Comparison of ENCODE assay signal across 20 cellular contexts in genomic region chrX:68920541-68920940, GRCh38.
"Had no signal": no experiment of that assay in that cellular context is flagged by ENCODE, and none has a peak within 500 bp of the region (broad histone marks: within the 10 kb centered on the region; RNA-seq: fewer than 3 reads in every experiment).

No MANE protein-coding gene starts in this region.

- H3K36me3 Mint-ChIP-seq: activated CD8-positive, alpha-beta memory T cell treated with anti-CD3 and anti-CD28 coated beads, Interleukin-2, amount 10 ng/mL, durations not matched to agents 7 days and 5 days; stimulated activated memory B cell treated with anti-CD40 and anti-IgM and Interleukin-4, amounts not matched to agents 10 μg/mL and 1 μg/mL and 100 μg/mL, for 72 hours; T-cell had no signal

- H3K27me3 ChIP-seq: body of pancreas, colonic mucosa, gastrocnemius medialis had no signal

- H3K27me3 Mint-ChIP-seq: activated CD4-positive, alpha-beta memory T cell treated with anti-CD3 and anti-CD28 coated beads, Interleukin-2, amount 10 ng/mL, durations not matched to agents 7 days and 5 days; activated CD8-positive, alpha-beta memory T cell treated with anti-CD3 and anti-CD28 coated beads, Interleukin-2, amount 10 ng/mL, durations not matched to agents 7 days and 5 days had no signal

- H3K4me3 Mint-ChIP-seq: activated CD4-positive, alpha-beta memory T cell treated with anti-CD3 and anti-CD28 coated beads, Interleukin-2, amount 10 ng/mL, durations not matched to agents 7 days and 5 days; activated CD8-positive, alpha-beta memory T cell treated with anti-CD3 and anti-CD28 coated beads, Interleukin-2, amount 10 ng/mL, durations not matched to agents 7 days and 5 days; activated naive CD4-positive, alpha-beta T cell treated with anti-CD3 and anti-CD28 coated beads for 36 hours; endodermal cell; neural crest cell; stimulated activated memory B cell treated with anti-CD40 and anti-IgM and Interleukin-4, amounts not matched to agents 10 μg/mL and 1 μg/mL and 100 μg/mL, for 72 hours; T-cell had no signal

- DNase-seq: activated CD4-positive, alpha-beta memory T cell treated with anti-CD3 and anti-CD28 coated beads, Interleukin-2, amount 10 ng/mL, durations not matched to agents 7 days and 5 days; activated CD4-positive, alpha-beta T cell treated with anti-CD3 and anti-CD28 coated beads for 48 hours; activated CD4-positive, CD25-positive, alpha-beta regulatory T cell; activated CD8-positive, alpha-beta memory T cell treated with anti-CD3 and anti-CD28 coated beads, Interleukin-2, amount 10 ng/mL, durations not matched to agents 7 days and 5 days; activated naive CD4-positive, alpha-beta T cell treated with anti-CD3 and anti-CD28 coated beads for 36 hours; central memory CD4-positive, alpha-beta T cell; colonic mucosa; endodermal cell; gastrocnemius medialis; midbrain; SK-N-SH; spleen; stimulated activated CD4-positive, alpha-beta T cell treated with anti-CD3 and anti-CD28 coated beads, Interleukin-4, amount 100 ng/mL, for 4 hours; T-cell had no signal

- H3K9ac ChIP-seq: SK-N-SH had no signal

- H3K9me3 Mint-ChIP-seq: activated CD4-positive, alpha-beta memory T cell treated with anti-CD3 and anti-CD28 coated beads, Interleukin-2, amount 10 ng/mL, durations not matched to agents 7 days and 5 days; activated naive CD4-positive, alpha-beta T cell treated with anti-CD3 and anti-CD28 coated beads for 36 hours; neural crest cell; stimulated activated memory B cell treated with anti-CD40 and anti-IgM and Interleukin-4, amounts not matched to agents 10 μg/mL and 1 μg/mL and 100 μg/mL, for 72 hours; T-cell had no signal

- H3K27ac ChIP-seq: body of pancreas, colonic mucosa, epithelial cell of prostate, gastrocnemius medialis, prostate gland had no signal

- H3K4me1 ChIP-seq: body of pancreas, colonic mucosa, gastrocnemius medialis, prostate gland had no signal

- H3K36me3 ChIP-seq: colonic mucosa, gastrocnemius medialis, prostate gland, spleen had no signal

- H3K4me2 ChIP-seq: SK-N-SH had no signal

- H3K9me3 ChIP-seq: body of pancreas, colonic mucosa, gastrocnemius medialis, prostate gland, SK-N-SH, spleen had no signal

- H3K4me1 Mint-ChIP-seq: stimulated activated memory B cell treated with anti-CD40 and anti-IgM and Interleukin-4, amounts not matched to agents 10 μg/mL and 1 μg/mL and 100 μg/mL, for 72 hours; T-cell had no signal

- H3K27ac Mint-ChIP-seq: activated CD4-positive, alpha-beta memory T cell treated with anti-CD3 and anti-CD28 coated beads, Interleukin-2, amount 10 ng/mL, durations not matched to agents 7 days and 5 days; activated CD8-positive, alpha-beta memory T cell treated with anti-CD3 and anti-CD28 coated beads, Interleukin-2, amount 10 ng/mL, durations not matched to agents 7 days and 5 days; activated naive CD4-positive, alpha-beta T cell treated with anti-CD3 and anti-CD28 coated beads for 36 hours; endodermal cell; stimulated activated memory B cell treated with anti-CD40 and anti-IgM and Interleukin-4, amounts not matched to agents 10 μg/mL and 1 μg/mL and 100 μg/mL, for 72 hours; T-cell had no signal

- H3K4me3 ChIP-seq: body of pancreas, colonic mucosa, gastrocnemius medialis, lung, prostate gland, spleen had no signal

- ATAC-seq: activated CD8-positive, alpha-beta memory T cell treated with anti-CD3 and anti-CD28 coated beads, Interleukin-2, amount 10 ng/mL, durations not matched to agents 7 days and 5 days; body of pancreas; gastrocnemius medialis; stimulated activated memory B cell treated with anti-CD40 and anti-IgM and Interleukin-4, amounts not matched to agents 10 μg/mL and 1 μg/mL and 100 μg/mL, for 72 hours; T-cell had no signal
